10 cellular contexts compared by ENCODE assay signal in genomic region chr2:238238311-238238765, GRCh38. TPM values are rescaled to one million over a fixed set of nuclear protein-coding genes. Genes with fewer than 3 reads are reported as not detected.
DNase-seq lines count a peak whose midpoint lies in the region; ATAC-seq and TF ChIP-seq lines count a peak whose summit lies in the region.
"Had no signal": no experiment of that assay in that cellular context is flagged by ENCODE, and none has a peak within 500 bp of the region (broad histone marks: within the 10 kb centered on the region; RNA-seq: fewer than 3 reads in every experiment).

No MANE protein-coding gene starts in this region.

- intact Hi-C loops in activated B cell treated with CpG ODN at 0.5 μM for 24 hours (cut with micrococcal nuclease) = loop anchor here (10.0 kb wide), 2 partner anchors 134 to 564 kb away; partner anchors contain the start of gene ESPNL

- POLR2A ChIA-PET in activated B cell treated with CpG ODN at 0.5 μM for 24 hours (lab: Charles Lee) = interaction anchor here (0.7 to 1.6 kb wide), 3 partner anchors 50 to 178 kb away, joined by 3 to 5 read pairs (median 3); partner anchors contain the start of genes PER2 and SCLY

- peak overlapping the region; percentile 62 for H3K4me3 Mint-ChIP-seq in activated B cell treated with CpG ODN at 0.5 μM for 24 hours
- H3K4me3 Mint-ChIP-seq in natural killer cell treated with Interleukin-12 subunit alpha and Interleukin-12 subunit beta and Interleukin-15 and Interleukin-18, amount 100 ng/mL, for 72 hours = peak overlapping the region; percentile 22

- no peak for TF ChIP-seq CTCF in activated B cell treated with CpG ODN at 0.5 μM for 24 hours (IDR thresholded peaks at IDR 0.05)

- peaks cover 16% of the 10 kb centered on the region for H3K4me1 Mint-ChIP-seq in activated B cell treated with CpG ODN at 0.5 μM for 24 hours
- H3K4me1 Mint-ChIP-seq in natural killer cell treated with Interleukin-12 subunit alpha and Interleukin-12 subunit beta and Interleukin-15 and Interleukin-18, amount 100 ng/mL, for 72 hours (ENCODE audit: low read depth in 2 of 2) = peaks cover 5 to 24% of the 10 kb centered on the region in 2 donors

- DNase-seq in NCI-H1417 (lab: John Stamatoyannopoulos, UW) (peak in 2 of 3 experiments; percentile 40 to 53), NCI-H1417 treated with DMSO at 0.1 percent for 48 hours (lab: John Stamatoyannopoulos, UW) (no peak), COLO668 (lab: John Stamatoyannopoulos, UW; ENCODE audit: unreplicated experiment) (peak; percentile 25), activated B cell treated with CpG ODN at 0.5 μM for 24 hours (no peak), NCI-H2029 (lab: John Stamatoyannopoulos, UW) (no peak)
- no peak for DNase-seq in natural killer cell treated with Interleukin-12 subunit alpha and Interleukin-12 subunit beta and Interleukin-15 and Interleukin-18, amount 100 ng/mL, for 72 hours (ENCODE audit: low spot score)
- DNase-seq: ACHN, Karpas-422 had no signal

- no peak overlapping the region for H3K27ac Mint-ChIP-seq in activated B cell treated with CpG ODN at 0.5 μM for 24 hours
- no peak overlapping the region for H3K27ac Mint-ChIP-seq in natural killer cell treated with Interleukin-12 subunit alpha and Interleukin-12 subunit beta and Interleukin-15 and Interleukin-18, amount 100 ng/mL, for 72 hours

- H3K36me3 Mint-ChIP-seq in activated B cell treated with CpG ODN at 0.5 μM for 24 hours (ENCODE audit: low read depth) = no peaks in the 10 kb centered on the region
- no peaks in the 10 kb centered on the region for H3K36me3 Mint-ChIP-seq in natural killer cell treated with Interleukin-12 subunit alpha and Interleukin-12 subunit beta and Interleukin-15 and Interleukin-18, amount 100 ng/mL, for 72 hours

- no peaks in the 10 kb centered on the region for H3K9me3 Mint-ChIP-seq in activated B cell treated with CpG ODN at 0.5 μM for 24 hours
- H3K9me3 Mint-ChIP-seq in natural killer cell treated with Interleukin-12 subunit alpha and Interleukin-12 subunit beta and Interleukin-15 and Interleukin-18, amount 100 ng/mL, for 72 hours = no peaks in the 10 kb centered on the region

- CTCF ChIA-PET in activated B cell treated with CpG ODN at 0.5 μM for 24 hours (lab: Charles Lee) = no interaction called here

- H3K27me3 Mint-ChIP-seq in activated B cell treated with CpG ODN at 0.5 μM for 24 hours = peaks cover 19% of the 10 kb centered on the region
- H3K27me3 Mint-ChIP-seq in natural killer cell treated with Interleukin-12 subunit alpha and Interleukin-12 subunit beta and Interleukin-15 and Interleukin-18, amount 100 ng/mL, for 72 hours = peaks cover 8 to 14% of the 10 kb centered on the region in 2 donors

- ATAC-seq in activated B cell treated with CpG ODN at 0.5 μM for 24 hours (ENCODE audit: low read depth) = no peak
- ATAC-seq in natural killer cell treated with Interleukin-12 subunit alpha and Interleukin-12 subunit beta and Interleukin-15 and Interleukin-18, amount 100 ng/mL, for 72 hours = no peak
- ATAC-seq in GM18873 (IDR thresholded peaks at IDR 0.05; ENCODE audit: low FRiP score, unreplicated experiment) = no peak
- ATAC-seq in HG02623 (IDR thresholded peaks at IDR 0.05; ENCODE audit: unreplicated experiment) = no peak

RNA-seq across cellular contexts. Expression of gene HES6, which starts 1.5 kb away (rescaled TPM):
- 4.4 and 5.0 TPM in 2 replicates for total RNA-seq in activated B cell treated with CpG ODN at 0.5 μM for 24 hours
- 10 to 100 TPM in 1 of 2 donors, 1 to 10 TPM in 1; 5.7 to 11.3 TPM for total RNA-seq in natural killer cell treated with Interleukin-12 subunit alpha and Interleukin-12 subunit beta and Interleukin-15 and Interleukin-18, amount 100 ng/mL, for 72 hours

RNA-seq across cellular contexts. Expression of gene ILKAP, which starts 34.8 kb away (rescaled TPM):
- total RNA-seq in activated B cell treated with CpG ODN at 0.5 μM for 24 hours = 64.4 and 77.3 TPM in 2 replicates
- 10 to 100 TPM; 75.8 to 99.7 TPM for total RNA-seq in natural killer cell treated with Interleukin-12 subunit alpha and Interleukin-12 subunit beta and Interleukin-15 and Interleukin-18, amount 100 ng/mL, for 72 hours

RNA-seq across cellular contexts. Expression of gene PER2, which starts 50.1 kb away (rescaled TPM):
- total RNA-seq in activated B cell treated with CpG ODN at 0.5 μM for 24 hours = 15.8 and 16.6 TPM in 2 replicates
- 10 to 100 TPM; 13.8 to 18.4 TPM for total RNA-seq in natural killer cell treated with Interleukin-12 subunit alpha and Interleukin-12 subunit beta and Interleukin-15 and Interleukin-18, amount 100 ng/mL, for 72 hours

Comparison
In these comparisons a context has a peak if more than half of its experiments do, and no peak if none do; other contexts are left out.
1. DNase-seq: peak in NCI-H1417 (2 of 3) and COLO668 (single experiment); none in NCI-H1417 treated with DMSO at 0.1 percent for 48 hours (single experiment), activated B cell treated with CpG ODN at 0.5 μM for 24 hours (single experiment), natural killer cell treated with Interleukin-12 subunit alpha and Interleukin-12 subunit beta and Interleukin-15 and Interleukin-18, amount 100 ng/mL, for 72 hours (single experiment) and NCI-H2029 (single experiment).